In genomic region chr9:117470455-117470854, GRCh38 we compare ENCODE assay signal across 23 cellular contexts.
"Had no signal": no experiment of that assay in that cellular context is flagged by ENCODE, and none has a peak within 500 bp of the region (broad histone marks: within the 10 kb centered on the region; RNA-seq: fewer than 3 reads in every experiment).

No MANE protein-coding gene starts in this region.

- H3K27me3 ChIP-seq: SJSA1 had no signal

- ATAC-seq: K562 had no signal

- H3K9me3 ChIP-seq: SJSA1 had no signal

- H3K27ac Mint-ChIP-seq: IgD-negative memory B cell had no signal

- H3K4me3 Mint-ChIP-seq: IgD-negative memory B cell had no signal

- H3K4me1 ChIP-seq: SJSA1 had no signal

- H3K27ac ChIP-seq: KMS-11, SJSA1, SK-N-MC had no signal

- H3K4me2 ChIP-seq: KMS-11 had no signal

- H3K36me3 Mint-ChIP-seq: IgD-negative memory B cell had no signal

- H3K27me3 Mint-ChIP-seq: IgD-negative memory B cell had no signal

- H3K4me3 ChIP-seq: K562, SJSA1, SK-N-MC had no signal

- H3K4me1 Mint-ChIP-seq: IgD-negative memory B cell had no signal

- H3K9ac ChIP-seq: KMS-11 had no signal

- H3K36me3 ChIP-seq: SJSA1 had no signal

- DNase-seq: Kasumi-1, MM.1S, MV-4-11, NCI-H1048, NCI-H1105, NCI-H1417, NCI-H1436 treated with DMSO at 0.1 percent for 48 hours, NCI-H1694, NCI-H187 treated with DMSO at 0.1 percent for 48 hours, NCI-H2081, NCI-H226, NCI-H446, NCI-H510A, NCI-H69, NCI-H774, Right ventricle myocardium superior, RPMI8226, SIG-M5 had no signal
